In the genomic region with DNA sequence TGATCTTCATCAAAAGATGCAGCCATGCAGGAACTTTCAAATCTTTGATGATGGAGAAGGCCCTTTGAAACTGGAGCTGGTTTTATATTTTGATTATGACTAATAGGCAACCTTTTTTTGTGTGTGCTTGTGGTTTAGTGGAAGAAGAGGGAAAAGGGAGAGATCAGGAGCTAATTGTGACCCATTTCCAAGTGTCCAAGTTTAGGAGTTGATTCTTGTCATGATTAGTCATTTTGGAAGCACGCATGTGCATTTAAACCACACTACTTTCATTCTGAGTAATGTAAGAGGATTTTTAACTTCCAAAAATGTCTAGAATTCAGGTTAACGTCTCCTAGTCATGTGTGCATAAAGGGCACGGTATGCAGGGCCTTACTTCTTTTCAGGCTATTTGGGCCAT, we compare ENCODE assay signal across 9 cellular contexts. TPM values are rescaled to one million over a fixed set of nuclear protein-coding genes. Genes with fewer than 3 reads are reported as not detected.
DNase-seq lines count a peak whose midpoint lies in the region; ATAC-seq and TF ChIP-seq lines count a peak whose summit lies in the region.
"Had no signal": no experiment of that assay in that cellular context is flagged by ENCODE, and none has a peak within 500 bp of the region (broad histone marks: within the 10 kb centered on the region; RNA-seq: fewer than 3 reads in every experiment).

No MANE protein-coding gene starts in this region.

- H3K27me3 ChIP-seq in gastroesophageal sphincter, result no peaks in the 10 kb centered on the region
- H3K27me3 ChIP-seq in thoracic aorta (replicated peaks; ENCODE audit: insufficient read depth), result no peaks in the 10 kb centered on the region

- intact Hi-C loops in head of caudate nucleus (cut with DNase I), result loop anchor here (10.0 kb wide), 1 partner anchor 111 kb away; no protein-coding TSS in a partner anchor

- H3K36me3 Mint-ChIP-seq in activated T-cell treated with anti-CD3 and anti-CD28 coated beads, Interleukin-2, amount 50 U/mL, for 24 hours (ENCODE audit: low read depth), result peaks cover 36% of the 10 kb centered on the region

- H3K9me3 Mint-ChIP-seq in activated T-cell treated with anti-CD3 and anti-CD28 coated beads, Interleukin-2, amount 50 U/mL, for 24 hours, result no peaks in the 10 kb centered on the region

- WGBS in gastroesophageal sphincter (ENCODE audit: low coverage in 1 of 2), 2 donors, result 10 to 16% methylated on average over 2 to 3 of the region's 3 CpGs

- H3K4me3 Mint-ChIP-seq in activated T-cell treated with anti-CD3 and anti-CD28 coated beads, Interleukin-2, amount 50 U/mL, for 24 hours, result peak overlapping the region; percentile 6

- H3K4me1 ChIP-seq in gastroesophageal sphincter, result peaks cover 17 to 56% (median 23%) of the 10 kb centered on the region in 3 donors
- H3K4me1 ChIP-seq in thoracic aorta (ENCODE audit: control insufficient read depth in 1 of 2, low read depth in 2 of 2), result peaks cover 29 to 54% of the 10 kb centered on the region in 2 donors

- H3K27me3 Mint-ChIP-seq in activated T-cell treated with anti-CD3 and anti-CD28 coated beads, Interleukin-2, amount 50 U/mL, for 24 hours, result peaks cover 10% of the 10 kb centered on the region

- H3K27ac ChIP-seq in gastroesophageal sphincter (peak overlapping the region; percentile 78 to 100 (median 93)), thoracic aorta (peak overlapping the region; percentile 58 to 100)

- TF ChIP-seq CTCF in WI38 (IDR thresholded peaks at IDR 0.05; ENCODE audit: low read depth, low read length) (no peak), gastroesophageal sphincter (IDR thresholded peaks at IDR 0.05) (no peak), thoracic aorta (IDR thresholded peaks at IDR 0.05) (no peak)

- H3K36me3 ChIP-seq in gastroesophageal sphincter (peaks cover 0 to 30% of the 10 kb centered on the region in 2 donors), thoracic aorta (peaks cover 9% of the 10 kb centered on the region)

- peaks cover 68% of the 10 kb centered on the region for H3K4me1 Mint-ChIP-seq in activated T-cell treated with anti-CD3 and anti-CD28 coated beads, Interleukin-2, amount 50 U/mL, for 24 hours (ENCODE audit: low read depth)

- H3K27ac Mint-ChIP-seq in activated T-cell treated with anti-CD3 and anti-CD28 coated beads, Interleukin-2, amount 50 U/mL, for 24 hours, result peak overlapping the region; percentile 89

- no peaks in the 10 kb centered on the region for H3K9me3 ChIP-seq in gastroesophageal sphincter
- no peaks in the 10 kb centered on the region for H3K9me3 ChIP-seq in thoracic aorta

- TF ChIP-seq POLR2A in gastroesophageal sphincter (IDR thresholded peaks at IDR 0.05), result no peak

- no peak for TF ChIP-seq EP300 in gastroesophageal sphincter (IDR thresholded peaks at IDR 0.05)

- no peak for ATAC-seq in gastroesophageal sphincter
- ATAC-seq in thoracic aorta (ENCODE audit: insufficient number of reproducible peaks, low FRiP score, low read depth), result no peak
- no peak for ATAC-seq in HG02852 (IDR thresholded peaks at IDR 0.05; ENCODE audit: unreplicated experiment)

- no peak for DNase-seq in activated T-cell treated with anti-CD3 and anti-CD28 coated beads, Interleukin-2, amount 50 U/mL, for 24 hours
- no peak for DNase-seq in activated T-cell treated with anti-CD3 and anti-CD28 coated beads for 4 hours
- DNase-seq in thoracic aorta (ENCODE audit: low spot score), result no peak
- no peak for DNase-seq in head of caudate nucleus
- no peak for DNase-seq in NCI-H187 treated with DMSO at 0.1 percent for 48 hours (lab: John Stamatoyannopoulos, UW)
- DNase-seq: NCI-H1417 treated with DMSO at 0.1 percent for 48 hours had no signal

- H3K4me3 ChIP-seq in WI38 (ENCODE audit: low read depth, low read length) (peak overlapping the region; percentile 95), gastroesophageal sphincter (peak overlapping the region; percentile 54 to 80), thoracic aorta (peak overlapping the region; percentile 98)

RNA-seq across cellular contexts. Expression of gene FOXO3, which starts 3.5 kb away (rescaled TPM):
- total RNA-seq in gastroesophageal sphincter (100 to 1,000 TPM in 3 of 4 donors, 10 to 100 TPM in 1; 93.7 to 122 (median 114) TPM), thoracic aorta (100 to 1,000 TPM; 106 to 149 TPM)
